In the genomic region with DNA sequence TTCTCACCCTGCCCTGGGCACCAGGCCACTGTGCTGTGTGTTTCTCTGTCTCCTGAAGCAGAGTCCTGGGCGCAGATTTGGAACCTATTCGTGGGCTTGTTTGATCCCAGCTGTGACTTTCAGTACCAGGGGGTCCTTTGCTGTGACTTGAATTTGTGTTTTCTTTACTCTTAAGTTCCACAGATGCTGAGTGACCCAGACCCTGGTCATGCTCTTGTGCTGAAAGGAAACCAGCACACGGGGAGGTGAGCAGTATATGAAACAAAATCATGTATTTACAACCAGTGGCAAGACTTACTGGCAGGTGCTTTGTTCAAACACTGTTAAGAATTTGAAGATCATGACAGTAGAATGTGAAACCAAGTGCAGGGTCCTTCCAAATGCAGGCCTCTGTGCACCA, we compare ENCODE assay signal across 27 cellular contexts.
"Had no signal": no experiment of that assay in that cellular context is flagged by ENCODE, and none has a peak within 500 bp of the region (broad histone marks: within the 10 kb centered on the region; RNA-seq: fewer than 3 reads in every experiment).

No MANE protein-coding gene starts in this region.

- H3K9me3 Mint-ChIP-seq: activated naive CD8-positive, alpha-beta T cell treated with anti-CD3 and anti-CD28 coated beads, Interleukin-2, amount 10 ng/mL, durations not matched to agents 7 days and 5 days; immature natural killer cell; naive thymus-derived CD4-positive, alpha-beta T cell; T-cell had no signal

- H3K4me3 Mint-ChIP-seq: brain, immature natural killer cell, T-cell had no signal

- H3K9me3 ChIP-seq: ascending aorta, colonic mucosa, gastrocnemius medialis, ovary, right lobe of liver, SJSA1, testis had no signal

- DNase-seq: activated CD4-positive, alpha-beta T cell treated with anti-CD3 and anti-CD28 coated beads for 48 hours; activated effector memory CD4-positive, alpha-beta T cell treated with Interleukin-2 at 50 U/mL for 16 hours; activated naive CD8-positive, alpha-beta T cell treated with anti-CD3 and anti-CD28 coated beads, Interleukin-2, amount 10 ng/mL, durations not matched to agents 7 days and 5 days; activated T-cell treated with anti-CD3 and anti-CD28 coated beads, Interleukin-2, amount 50 U/mL, for 48 hours; cerebellar nuclear complex; colonic mucosa; effector memory CD4-positive, alpha-beta T cell; erythroblast; gastrocnemius medialis; head of caudate nucleus; hippocampal formation; immature natural killer cell; midbrain; naive thymus-derived CD4-positive, alpha-beta T cell; ovary; right lobe of liver; stimulated activated CD4-positive, alpha-beta T cell treated with anti-CD3 and anti-CD28 coated beads, Interleukin-2, amount 100 ng/mL, for 48 hours; stimulated activated naive CD8-positive, alpha-beta T cell treated with anti-CD3 and anti-CD28 coated beads, Interleukin-15, Interleukin-2, amounts not matched to agents 100 U/mL and 50 U/mL, for 24 hours; T-cell; testis; trophoblast cell had no signal

- H3K4me1 Mint-ChIP-seq: brain had no signal

- H3K27me3 ChIP-seq: ascending aorta, cardiac muscle cell, colonic mucosa, gastrocnemius medialis, ovary, right lobe of liver, testis had no signal

- H3K4me3 ChIP-seq: ascending aorta, cardiac muscle cell, colonic mucosa, gastrocnemius medialis, ovary, right lobe of liver, SJSA1, testis had no signal

- H3K36me3 Mint-ChIP-seq: activated naive CD8-positive, alpha-beta T cell treated with anti-CD3 and anti-CD28 coated beads, Interleukin-2, amount 10 ng/mL, durations not matched to agents 7 days and 5 days; brain; immature natural killer cell; T-cell had no signal

- H3K4me1 ChIP-seq: ascending aorta, colonic mucosa, gastrocnemius medialis, right lobe of liver, SJSA1, testis had no signal

- H3K27ac Mint-ChIP-seq: brain, immature natural killer cell, progenitor cell of endocrine pancreas, T-cell had no signal

- H3K27me3 Mint-ChIP-seq: activated naive CD8-positive, alpha-beta T cell treated with anti-CD3 and anti-CD28 coated beads, Interleukin-2, amount 10 ng/mL, durations not matched to agents 7 days and 5 days had no signal

- H3K27ac ChIP-seq: ascending aorta, cardiac muscle cell, colonic mucosa, gastrocnemius medialis, ovary, right lobe of liver, SJSA1, testis, VCaP had no signal

- H3K36me3 ChIP-seq: ascending aorta, cardiac muscle cell, colonic mucosa, gastrocnemius medialis, ovary, right lobe of liver, SJSA1 had no signal
